17 cellular contexts compared by ENCODE assay signal in genomic region chr3:171970301-171970788, GRCh38.
DNase-seq lines count a peak whose midpoint lies in the region; ATAC-seq and TF ChIP-seq lines count a peak whose summit lies in the region.
"Had no signal": no experiment of that assay in that cellular context is flagged by ENCODE, and none has a peak within 500 bp of the region (broad histone marks: within the 10 kb centered on the region; RNA-seq: fewer than 3 reads in every experiment).

No MANE protein-coding gene starts in this region.

- H3K36me3 ChIP-seq in neutrophil, result no peaks in the 10 kb centered on the region

- H3K4me1 Mint-ChIP-seq in naive thymus-derived CD8-positive, alpha-beta T cell, result no peaks in the 10 kb centered on the region
- no peaks in the 10 kb centered on the region for H3K4me1 Mint-ChIP-seq in activated CD4-positive, alpha-beta memory T cell treated with anti-CD3 and anti-CD28 coated beads for 36 hours (ENCODE audit: low read depth)

- no peak overlapping the region for H3K27ac Mint-ChIP-seq in naive thymus-derived CD8-positive, alpha-beta T cell
- H3K27ac Mint-ChIP-seq in activated CD4-positive, alpha-beta memory T cell treated with anti-CD3 and anti-CD28 coated beads for 36 hours, result no peak overlapping the region
- H3K27ac Mint-ChIP-seq: activated T-cell treated with anti-CD3 and anti-CD28 coated beads, Interleukin-2, amount 50 U/mL, for 24 hours; CD8-positive, alpha-beta T cell had no signal

- POLR2A ChIA-PET in naive thymus-derived CD8-positive, alpha-beta T cell (lab: Charles Lee), result no interaction called here
- POLR2A ChIA-PET in activated CD4-positive, alpha-beta memory T cell treated with anti-CD3 and anti-CD28 coated beads for 36 hours (lab: Charles Lee), result no interaction called here

- no peaks in the 10 kb centered on the region for H3K9me3 ChIP-seq in neutrophil

- no peak overlapping the region for H3K4me3 Mint-ChIP-seq in naive thymus-derived CD8-positive, alpha-beta T cell
- no peak overlapping the region for H3K4me3 Mint-ChIP-seq in activated CD4-positive, alpha-beta memory T cell treated with anti-CD3 and anti-CD28 coated beads for 36 hours
- H3K4me3 Mint-ChIP-seq: activated T-cell treated with anti-CD3 and anti-CD28 coated beads, Interleukin-2, amount 50 U/mL, for 24 hours; CD8-positive, alpha-beta T cell had no signal

- CTCF ChIA-PET in activated CD4-positive, alpha-beta memory T cell treated with anti-CD3 and anti-CD28 coated beads for 36 hours (lab: Charles Lee), result no interaction called here

- peak overlapping the region; percentile 75 for H3K27ac ChIP-seq in neutrophil

- no peak for TF ChIP-seq CTCF in cardiac fibroblast (IDR thresholded peaks at IDR 0.05; ENCODE audit: low read depth, low read length)
- no peak for TF ChIP-seq CTCF in neutrophil (IDR thresholded peaks at IDR 0.05)

- intact Hi-C loops in activated CD4-positive, alpha-beta memory T cell treated with anti-CD3 and anti-CD28 coated beads for 36 hours (cut with micrococcal nuclease), result no loop called here

- H3K4me3 ChIP-seq in cardiac fibroblast (replicated peaks in 1 of 2; ENCODE audit: low read depth in 2 of 2, low read length in 2 of 2), result no peak overlapping the region
- H3K4me3 ChIP-seq in neutrophil (ENCODE audit: low read depth in 1 of 2, low read length in 1 of 2), result peak overlapping the region in 1 of 2 experiments; percentile 3

- ATAC-seq in naive thymus-derived CD8-positive, alpha-beta T cell, result no peak
- ATAC-seq: CD8-positive, alpha-beta T cell had no signal

- in situ Hi-C loops in KBM-7 (cut with MboI; ENCODE audit: low pct_unique_long_range_greater_than_20kb, low sequenced_read_pairs), result no loop called here

- DNase-seq in ELR (ENCODE audit: low read depth) (peak; percentile 59), KBM-7 (peak; percentile 38), cardiac fibroblast (ENCODE audit: low read depth in 2 of 2) (peak; percentile 29 to 54), NCI-H510A treated with DMSO at 0.1 percent for 48 hours (lab: John Stamatoyannopoulos, UW) (no peak), COR-L47 (lab: John Stamatoyannopoulos, UW) (no peak)
- no peak for DNase-seq in naive thymus-derived CD8-positive, alpha-beta T cell
- DNase-seq in activated CD4-positive, alpha-beta memory T cell treated with anti-CD3 and anti-CD28 coated beads for 36 hours, result no peak
- DNase-seq: activated T-cell treated with anti-CD3 and anti-CD28 coated beads, Interleukin-2, amount 50 U/mL, for 24 hours; amygdala; CD8-positive, alpha-beta T cell; erythroblast; H7; NCI-H2029; NCI-H774; T-helper 1 cell; trophoblast cell had no signal

- peaks cover 0 to 3% (median 0%) of the 10 kb centered on the region in 9 donors for H3K9me3 Mint-ChIP-seq in naive thymus-derived CD8-positive, alpha-beta T cell
- no peaks in the 10 kb centered on the region for H3K9me3 Mint-ChIP-seq in activated CD4-positive, alpha-beta memory T cell treated with anti-CD3 and anti-CD28 coated beads for 36 hours
- H3K9me3 Mint-ChIP-seq: activated T-cell treated with anti-CD3 and anti-CD28 coated beads, Interleukin-2, amount 50 U/mL, for 24 hours; CD8-positive, alpha-beta T cell had no signal

- peaks cover 67 to 80% of the 10 kb centered on the region in 2 experiments for H3K4me1 ChIP-seq in neutrophil (ENCODE audit: control insufficient read depth in 1 of 2, insufficient read depth in 1 of 2, low read depth in 1 of 2, low read length in 1 of 2)

- H3K27me3 Mint-ChIP-seq in naive thymus-derived CD8-positive, alpha-beta T cell, result peaks cover 0 to 4% (median 0%) of the 10 kb centered on the region in 5 donors
- H3K27me3 Mint-ChIP-seq in activated CD4-positive, alpha-beta memory T cell treated with anti-CD3 and anti-CD28 coated beads for 36 hours, result peaks cover 2% of the 10 kb centered on the region

- H3K36me3 Mint-ChIP-seq in naive thymus-derived CD8-positive, alpha-beta T cell, result no peaks in the 10 kb centered on the region
- no peaks in the 10 kb centered on the region for H3K36me3 Mint-ChIP-seq in activated CD4-positive, alpha-beta memory T cell treated with anti-CD3 and anti-CD28 coated beads for 36 hours
- H3K36me3 Mint-ChIP-seq: CD8-positive, alpha-beta T cell had no signal

- H3K27me3 ChIP-seq in neutrophil, result no peaks in the 10 kb centered on the region

Comparison
In these comparisons a context has a peak if more than half of its experiments do, and no peak if none do; other contexts are left out.
1. DNase-seq: peak in ELR (single experiment), KBM-7 (single experiment) and cardiac fibroblast (2 of 2); none in NCI-H510A treated with DMSO at 0.1 percent for 48 hours (single experiment), naive thymus-derived CD8-positive, alpha-beta T cell (0 of 10), COR-L47 (single experiment) and activated CD4-positive, alpha-beta memory T cell treated with anti-CD3 and anti-CD28 coated beads for 36 hours (single experiment).